ENCODE assay signal across 8 cellular contexts in the genomic region with DNA sequence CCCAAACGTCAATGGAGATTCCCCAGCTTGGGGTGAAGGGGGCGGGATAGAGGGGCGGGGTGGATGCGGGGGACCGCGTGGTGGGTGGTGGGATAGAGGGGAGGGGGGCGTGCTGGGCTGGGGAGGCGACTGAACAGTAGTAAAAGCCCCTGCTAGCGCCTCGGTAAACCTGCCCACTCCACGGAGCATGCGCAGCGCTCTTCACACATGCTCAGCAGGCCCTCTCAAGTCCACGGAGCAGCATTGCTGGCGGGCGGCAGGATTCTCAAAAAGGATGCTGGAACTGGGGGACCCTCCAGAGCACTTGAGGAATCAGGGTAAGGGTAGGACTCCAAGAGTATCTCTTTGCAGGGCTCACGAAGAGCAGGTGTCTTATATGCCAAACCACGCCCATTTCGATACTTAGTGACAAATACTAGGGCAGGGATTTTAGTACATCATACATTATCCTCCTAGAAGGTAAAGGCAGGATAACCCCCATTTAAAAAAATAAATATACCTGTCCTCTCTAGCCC. TPM values are rescaled to one million over a fixed set of nuclear protein-coding genes. Genes with fewer than 3 reads are reported as not detected.
A peak's percentile ranks its signal among the peaks of the same experiment; 100 is the strongest.
DNase-seq lines count a peak whose midpoint lies in the region; ATAC-seq and TF ChIP-seq lines count a peak whose summit lies in the region.

No MANE protein-coding gene starts in this region.

- no peaks in the 10 kb centered on the region for H3K27me3 ChIP-seq in vagina

- no peaks in the 10 kb centered on the region for H3K36me3 ChIP-seq in vagina

- peak; percentile 62 for ATAC-seq in HG03439 (IDR thresholded peaks at IDR 0.05; ENCODE audit: unreplicated experiment)
- ATAC-seq in esophagus mucosa: peak; percentile 23
- ATAC-seq in GM21447 (IDR thresholded peaks at IDR 0.05; ENCODE audit: unreplicated experiment): no peak

- no peak for TF ChIP-seq CTCF in vagina (IDR thresholded peaks at IDR 0.05)

- no peak for TF ChIP-seq POLR2A in vagina (IDR thresholded peaks at IDR 0.05)

- peak overlapping the region; percentile 53 to 54 for H3K4me3 ChIP-seq in vagina

- no peaks in the 10 kb centered on the region for H3K9me3 ChIP-seq in vagina

- DNase-seq in stimulated activated CD4-positive, alpha-beta T cell treated with anti-CD3 and anti-CD28 coated beads, Interleukin-4, amount 100 ng/mL, for 1 hour: peak; percentile 2
- DNase-seq in stimulated activated CD4-positive, alpha-beta T cell treated with anti-CD3 and anti-CD28 coated beads, Interleukin-4, amount 100 ng/mL, for 4 hours: no peak
- DNase-seq in SHP77 treated with DMSO at 0.1 percent for 48 hours (lab: John Stamatoyannopoulos, UW) (peak; percentile 2), mucosa of gallbladder (ENCODE audit: low spot score) (peak; percentile 31), vagina (ENCODE audit: extremely low spot score in 2 of 2) (no peak)

- no peaks in the 10 kb centered on the region for H3K4me1 ChIP-seq in vagina

- H3K27ac ChIP-seq in vagina: peak overlapping the region; percentile 13

- intact Hi-C loops in vagina (cut with DNase I): no loop called here

RNA-seq across cellular contexts. Expression of gene RPS6KA6, which starts 0.4 kb away (rescaled TPM):
- total RNA-seq in esophagus mucosa: 0.96 TPM
- 7.7 TPM for total RNA-seq in mucosa of gallbladder
- 2.7 TPM for total RNA-seq in vagina

Comparison
In these comparisons a context has a peak if more than half of its experiments do, and no peak if none do; other contexts are left out.
1. DNase-seq: peak in stimulated activated CD4-positive, alpha-beta T cell treated with anti-CD3 and anti-CD28 coated beads, Interleukin-4, amount 100 ng/mL, for 1 hour (single experiment), SHP77 treated with DMSO at 0.1 percent for 48 hours (single experiment) and mucosa of gallbladder (single experiment); none in stimulated activated CD4-positive, alpha-beta T cell treated with anti-CD3 and anti-CD28 coated beads, Interleukin-4, amount 100 ng/mL, for 4 hours (0 of 2) and vagina (0 of 2).